ENCODE assay signal across 10 cellular contexts in genomic region chr20:32672315-32672981, GRCh38. TPM values are rescaled to one million over a fixed set of nuclear protein-coding genes. Genes with fewer than 3 reads are reported as not detected.
DNase-seq lines count a peak whose midpoint lies in the region; ATAC-seq and TF ChIP-seq lines count a peak whose summit lies in the region.
"Had no signal": no experiment of that assay in that cellular context is flagged by ENCODE, and none has a peak within 500 bp of the region (broad histone marks: within the 10 kb centered on the region; RNA-seq: fewer than 3 reads in every experiment).

No MANE protein-coding gene starts in this region.

- no peak overlapping the region for H2AFZ ChIP-seq in Loucy (ENCODE audit: low read length)

- 66% methylated on average over 3 of the region's 3 CpGs for WGBS in esophagus muscularis mucosa

- H3K27ac ChIP-seq in upper lobe of right lung (no peak overlapping the region), esophagus muscularis mucosa (replicated peaks in 1 of 4) (no peak overlapping the region)
- H3K27ac ChIP-seq: psoas muscle had no signal

- H3K9me3 ChIP-seq in Loucy (ENCODE audit: insufficient read depth, low read depth, low read length) (no peaks in the 10 kb centered on the region), upper lobe of right lung (no peaks in the 10 kb centered on the region), esophagus muscularis mucosa (no peaks in the 10 kb centered on the region)
- H3K9me3 ChIP-seq: psoas muscle, tibial nerve had no signal

- H3K4me1 ChIP-seq in Loucy (ENCODE audit: insufficient read depth, low read length, poor library complexity, severe bottlenecking) = peaks cover 83% of the 10 kb centered on the region
- peaks cover 13% of the 10 kb centered on the region for H3K4me1 ChIP-seq in upper lobe of right lung
- peaks cover 0 to 5% (median 2%) of the 10 kb centered on the region in 4 donors for H3K4me1 ChIP-seq in esophagus muscularis mucosa
- H3K4me1 ChIP-seq: psoas muscle had no signal

- H3K4me3 Mint-ChIP-seq in activated naive CD4-positive, alpha-beta T cell treated with anti-CD3 and anti-CD28 coated beads, Interleukin-2, amount 50 U/mL, for 24 hours = no peak overlapping the region
- H3K4me3 Mint-ChIP-seq in central memory CD8-positive, alpha-beta T cell = peak overlapping the region; percentile 59

- peak overlapping the region; percentile 65 for H3K27ac Mint-ChIP-seq in activated naive CD4-positive, alpha-beta T cell treated with anti-CD3 and anti-CD28 coated beads, Interleukin-2, amount 50 U/mL, for 24 hours
- peak overlapping the region; percentile 93 for H3K27ac Mint-ChIP-seq in central memory CD8-positive, alpha-beta T cell (ENCODE audit: low read depth)

- H3K36me3 Mint-ChIP-seq in activated naive CD4-positive, alpha-beta T cell treated with anti-CD3 and anti-CD28 coated beads, Interleukin-2, amount 50 U/mL, for 24 hours = no peaks in the 10 kb centered on the region
- peaks cover 2% of the 10 kb centered on the region for H3K36me3 Mint-ChIP-seq in central memory CD8-positive, alpha-beta T cell (ENCODE audit: insufficient read depth)

- intact Hi-C loops in upper lobe of right lung (cut with DNase I) (loop anchor here (5.0 kb wide), 1 partner anchor 105 kb away; no protein-coding TSS in a partner anchor), esophagus muscularis mucosa (cut with DNase I) (loop anchor here (5.0 kb wide), 1 partner anchor 105 kb away; no protein-coding TSS in a partner anchor)

- peak overlapping the region; percentile 98 for H3K4me2 ChIP-seq in Loucy (ENCODE audit: low read depth, low read length, poor library complexity, severe bottlenecking)

- H4K20me1 ChIP-seq in Loucy (ENCODE audit: insufficient read depth, low read length, poor library complexity, severe bottlenecking) = no peaks in the 10 kb centered on the region

- H3K9me3 Mint-ChIP-seq in activated naive CD4-positive, alpha-beta T cell treated with anti-CD3 and anti-CD28 coated beads, Interleukin-2, amount 50 U/mL, for 24 hours = no peaks in the 10 kb centered on the region
- H3K9me3 Mint-ChIP-seq in central memory CD8-positive, alpha-beta T cell = no peaks in the 10 kb centered on the region

- TF ChIP-seq CTCF in Loucy (conservative IDR thresholded peaks at IDR 0.05; ENCODE audit: low read length) (no peak), upper lobe of right lung (IDR thresholded peaks at IDR 0.05) (no peak), esophagus muscularis mucosa (IDR thresholded peaks at IDR 0.05) (no peak)

- no peaks in the 10 kb centered on the region for H3K9me2 ChIP-seq in Loucy (replicated peaks; ENCODE audit: low read depth, low read length)

- peaks cover 15% of the 10 kb centered on the region for H3K4me1 Mint-ChIP-seq in activated naive CD4-positive, alpha-beta T cell treated with anti-CD3 and anti-CD28 coated beads, Interleukin-2, amount 50 U/mL, for 24 hours
- peaks cover 20% of the 10 kb centered on the region for H3K4me1 Mint-ChIP-seq in central memory CD8-positive, alpha-beta T cell

- no peak for DNase-seq in activated naive CD4-positive, alpha-beta T cell treated with anti-CD3 and anti-CD28 coated beads, Interleukin-2, amount 50 U/mL, for 16 hours
- DNase-seq in central memory CD8-positive, alpha-beta T cell (ENCODE audit: low spot score in 2 of 2) = no peak
- DNase-seq in upper lobe of right lung (no peak), esophagus muscularis mucosa (ENCODE audit: extremely low spot score) (no peak), ecto neural progenitor cell (ENCODE audit: low spot score) (no peak)
- DNase-seq in activated CD4-positive, CD25-positive, alpha-beta regulatory T cell (lab: John Stamatoyannopoulos, UW) = no peak
- DNase-seq: psoas muscle had no signal

- no peaks in the 10 kb centered on the region for H3K27me3 Mint-ChIP-seq in activated naive CD4-positive, alpha-beta T cell treated with anti-CD3 and anti-CD28 coated beads, Interleukin-2, amount 50 U/mL, for 24 hours
- H3K27me3 Mint-ChIP-seq in central memory CD8-positive, alpha-beta T cell = no peaks in the 10 kb centered on the region

- H3K79me2 ChIP-seq in Loucy (ENCODE audit: insufficient read depth, low read length) = peaks cover 52% of the 10 kb centered on the region

- no peak for TF ChIP-seq EP300 in esophagus muscularis mucosa (IDR thresholded peaks at IDR 0.05)

- H3K9ac ChIP-seq in Loucy (ENCODE audit: low read depth, low read length, poor library complexity, severe bottlenecking) = peak overlapping the region; percentile 99

- no peaks in the 10 kb centered on the region for H3K36me3 ChIP-seq in Loucy (ENCODE audit: insufficient read depth, low read length)
- no peaks in the 10 kb centered on the region for H3K36me3 ChIP-seq in upper lobe of right lung
- H3K36me3 ChIP-seq in esophagus muscularis mucosa = no peaks in the 10 kb centered on the region
- H3K36me3 ChIP-seq: tibial nerve had no signal

- H3K27me3 ChIP-seq in Loucy (ENCODE audit: insufficient read depth, low read length, poor library complexity, severe bottlenecking) (no peaks in the 10 kb centered on the region), upper lobe of right lung (no peaks in the 10 kb centered on the region), esophagus muscularis mucosa (no peaks in the 10 kb centered on the region)
- H3K27me3 ChIP-seq: tibial nerve had no signal

- H3K4me3 ChIP-seq in Loucy (ENCODE audit: low read length, poor library complexity, severe bottlenecking) (peak overlapping the region; percentile 79), upper lobe of right lung (no peak overlapping the region), esophagus muscularis mucosa (no peak overlapping the region)
- H3K4me3 ChIP-seq: psoas muscle, tibial nerve had no signal

- no peak for TF ChIP-seq POLR2A in esophagus muscularis mucosa (IDR thresholded peaks at IDR 0.05; ENCODE audit: low read depth)

- peak; percentile 29 for ATAC-seq in central memory CD8-positive, alpha-beta T cell (replicated peaks; ENCODE audit: extremely low read depth, poor library complexity, severe bottlenecking)
- peak; percentile 57 for ATAC-seq in upper lobe of right lung
- ATAC-seq: psoas muscle had no signal

- H3F3A ChIP-seq in Loucy (ENCODE audit: low read depth) = peaks cover 25% of the 10 kb centered on the region

RNA-seq across cellular contexts. Expression of gene C20orf203, which starts 1.3 kb away (rescaled TPM):
- total RNA-seq in upper lobe of right lung (0.09 TPM), esophagus muscularis mucosa (under 1 TPM in 1 of 4 donors, not detected in 3; 0.06 TPM)
